Comparison of ENCODE assay signal across 1 cellular context in genomic region chr9:35102769-35103659, GRCh38.
TF ChIP-seq lines count a peak whose summit lies in the region.

A gene with protein sequence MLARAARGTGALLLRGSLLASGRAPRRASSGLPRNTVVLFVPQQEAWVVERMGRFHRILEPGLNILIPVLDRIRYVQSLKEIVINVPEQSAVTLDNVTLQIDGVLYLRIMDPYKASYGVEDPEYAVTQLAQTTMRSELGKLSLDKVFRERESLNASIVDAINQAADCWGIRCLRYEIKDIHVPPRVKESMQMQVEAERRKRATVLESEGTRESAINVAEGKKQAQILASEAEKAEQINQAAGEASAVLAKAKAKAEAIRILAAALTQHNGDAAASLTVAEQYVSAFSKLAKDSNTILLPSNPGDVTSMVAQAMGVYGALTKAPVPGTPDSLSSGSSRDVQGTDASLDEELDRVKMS (minus strand): TSS chr9:35103131. CDS start chr9:35103094, 37 bp downstream.

TF ChIP-seq in K562, 482 proteins besides CTCF, POLR2A, EP300 and RAD21 (continued from another document and continues in another):
- TF ChIP-seq MNT (conservative IDR thresholded peaks at IDR 0.05): peak; percentile 67 to 86; a peak in 3 of 4 replicates
- TF ChIP-seq NR3C1 (CRISPR knock-in tag; IDR thresholded peaks at IDR 0.05): no peak
- TF ChIP-seq PTBP1 (IDR thresholded peaks at IDR 0.05; ENCODE audit: low read depth, low read length): 0 out of 2 replicates have a peak, but pooled peaks have one; percentile 42
- peak; percentile 98 for TF ChIP-seq GABPA (tag; conservative IDR thresholded peaks at IDR 0.05; ENCODE audit: low read depth)
- TF ChIP-seq PML (IDR thresholded peaks at IDR 0.05; ENCODE audit: low read length): peak; percentile 26; the same call in 1 of the 2 replicates
- TF ChIP-seq, protein P1, sequence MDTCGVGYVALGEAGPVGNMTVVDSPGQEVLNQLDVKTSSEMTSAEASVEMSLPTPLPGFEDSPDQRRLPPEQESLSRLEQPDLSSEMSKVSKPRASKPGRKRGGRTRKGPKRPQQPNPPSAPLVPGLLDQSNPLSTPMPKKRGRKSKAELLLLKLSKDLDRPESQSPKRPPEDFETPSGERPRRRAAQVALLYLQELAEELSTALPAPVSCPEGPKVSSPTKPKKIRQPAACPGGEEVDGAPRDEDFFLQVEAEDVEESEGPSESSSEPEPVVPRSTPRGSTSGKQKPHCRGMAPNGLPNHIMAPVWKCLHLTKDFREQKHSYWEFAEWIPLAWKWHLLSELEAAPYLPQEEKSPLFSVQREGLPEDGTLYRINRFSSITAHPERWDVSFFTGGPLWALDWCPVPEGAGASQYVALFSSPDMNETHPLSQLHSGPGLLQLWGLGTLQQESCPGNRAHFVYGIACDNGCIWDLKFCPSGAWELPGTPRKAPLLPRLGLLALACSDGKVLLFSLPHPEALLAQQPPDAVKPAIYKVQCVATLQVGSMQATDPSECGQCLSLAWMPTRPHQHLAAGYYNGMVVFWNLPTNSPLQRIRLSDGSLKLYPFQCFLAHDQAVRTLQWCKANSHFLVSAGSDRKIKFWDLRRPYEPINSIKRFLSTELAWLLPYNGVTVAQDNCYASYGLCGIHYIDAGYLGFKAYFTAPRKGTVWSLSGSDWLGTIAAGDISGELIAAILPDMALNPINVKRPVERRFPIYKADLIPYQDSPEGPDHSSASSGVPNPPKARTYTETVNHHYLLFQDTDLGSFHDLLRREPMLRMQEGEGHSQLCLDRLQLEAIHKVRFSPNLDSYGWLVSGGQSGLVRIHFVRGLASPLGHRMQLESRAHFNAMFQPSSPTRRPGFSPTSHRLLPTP (IDR thresholded peaks at IDR 0.05; ENCODE audit: borderline replicate concordance, extremely low read depth, insufficient read length): no peak
- no peak for TF ChIP-seq FOXO4 (CRISPR knock-in tag; IDR thresholded peaks at IDR 0.05)
- TF ChIP-seq, protein P2, sequence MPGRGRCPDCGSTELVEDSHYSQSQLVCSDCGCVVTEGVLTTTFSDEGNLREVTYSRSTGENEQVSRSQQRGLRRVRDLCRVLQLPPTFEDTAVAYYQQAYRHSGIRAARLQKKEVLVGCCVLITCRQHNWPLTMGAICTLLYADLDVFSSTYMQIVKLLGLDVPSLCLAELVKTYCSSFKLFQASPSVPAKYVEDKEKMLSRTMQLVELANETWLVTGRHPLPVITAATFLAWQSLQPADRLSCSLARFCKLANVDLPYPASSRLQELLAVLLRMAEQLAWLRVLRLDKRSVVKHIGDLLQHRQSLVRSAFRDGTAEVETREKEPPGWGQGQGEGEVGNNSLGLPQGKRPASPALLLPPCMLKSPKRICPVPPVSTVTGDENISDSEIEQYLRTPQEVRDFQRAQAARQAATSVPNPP (IDR thresholded peaks at IDR 0.05; ENCODE audit: borderline replicate concordance, insufficient read depth, insufficient read length): no peak
- no peak for TF ChIP-seq MED1 (CRISPR knock-in tag; IDR thresholded peaks at IDR 0.05; ENCODE audit: borderline replicate concordance)
- TF ChIP-seq ZZZ3 (IDR thresholded peaks at IDR 0.05): no peak
- TF ChIP-seq CSDE1 (IDR thresholded peaks at IDR 0.05): peak in 1 of 2 experiments; percentile 94; a peak in 2 of 4 replicates
- no peak for TF ChIP-seq OTX1 (CRISPR knock-in tag; IDR thresholded peaks at IDR 0.05)
- TF ChIP-seq RBM22 (IDR thresholded peaks at IDR 0.05; ENCODE audit: low read depth, low read length, poor library complexity, severe bottlenecking): peak; percentile 64
- TF ChIP-seq ZBTB7A (IDR thresholded peaks at IDR 0.05; ENCODE audit: borderline replicate concordance, control insufficient read depth, low read depth, low read length): peak; percentile 60; the same call in 1 of the 2 replicates
- no peak for TF ChIP-seq CUX1 (CRISPR knock-in tag; IDR thresholded peaks at IDR 0.05)
- no peak for TF ChIP-seq E2F1 (CRISPR knock-in tag; IDR thresholded peaks at IDR 0.05)
- TF ChIP-seq BDP1 (IDR thresholded peaks at IDR 0.05; ENCODE audit: insufficient read depth, insufficient read length): no peak
- no peak for TF ChIP-seq ZNF586 (CRISPR knock-in tag; conservative IDR thresholded peaks at IDR 0.05)
- no peak for TF ChIP-seq ZNF584 (CRISPR knock-in tag; IDR thresholded peaks at IDR 0.05; ENCODE audit: low read depth)
- 0 out of 2 replicates have a peak, but pooled peaks have one; percentile 19 for TF ChIP-seq ARID1B (IDR thresholded peaks at IDR 0.05)
- no peak for TF ChIP-seq ZNF384 (IDR thresholded peaks at IDR 0.05; ENCODE audit: low read depth, low read length)
- no peak for TF ChIP-seq TAF15 (IDR thresholded peaks at IDR 0.05; ENCODE audit: low read depth, low read length)
- TF ChIP-seq BMI1 (IDR thresholded peaks at IDR 0.05; ENCODE audit: low read length): peak; percentile 73
- TF ChIP-seq, protein P3, sequence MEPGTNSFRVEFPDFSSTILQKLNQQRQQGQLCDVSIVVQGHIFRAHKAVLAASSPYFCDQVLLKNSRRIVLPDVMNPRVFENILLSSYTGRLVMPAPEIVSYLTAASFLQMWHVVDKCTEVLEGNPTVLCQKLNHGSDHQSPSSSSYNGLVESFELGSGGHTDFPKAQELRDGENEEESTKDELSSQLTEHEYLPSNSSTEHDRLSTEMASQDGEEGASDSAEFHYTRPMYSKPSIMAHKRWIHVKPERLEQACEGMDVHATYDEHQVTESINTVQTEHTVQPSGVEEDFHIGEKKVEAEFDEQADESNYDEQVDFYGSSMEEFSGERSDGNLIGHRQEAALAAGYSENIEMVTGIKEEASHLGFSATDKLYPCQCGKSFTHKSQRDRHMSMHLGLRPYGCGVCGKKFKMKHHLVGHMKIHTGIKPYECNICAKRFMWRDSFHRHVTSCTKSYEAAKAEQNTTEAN (CRISPR knock-in tag; IDR thresholded peaks at IDR 0.05): no peak
- peak; percentile 99 for TF ChIP-seq GABPB1 (CRISPR knock-in tag; IDR thresholded peaks at IDR 0.05)
- TF ChIP-seq, protein P4, sequence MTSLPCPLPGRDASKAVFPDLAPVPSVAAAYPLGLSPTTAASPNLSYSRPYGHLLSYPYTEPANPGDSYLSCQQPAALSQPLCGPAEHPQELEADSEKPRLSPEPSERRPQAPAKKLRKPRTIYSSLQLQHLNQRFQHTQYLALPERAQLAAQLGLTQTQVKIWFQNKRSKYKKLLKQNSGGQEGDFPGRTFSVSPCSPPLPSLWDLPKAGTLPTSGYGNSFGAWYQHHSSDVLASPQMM (CRISPR knock-in tag; IDR thresholded peaks at IDR 0.05): no peak
- peak; percentile 35 for TF ChIP-seq POU5F1 (IDR thresholded peaks at IDR 0.05; ENCODE audit: borderline replicate concordance, low read depth, low read length, partially characterized antibody)
- no peak for TF ChIP-seq ZNF518B (CRISPR knock-in tag; IDR thresholded peaks at IDR 0.05)
- TF ChIP-seq FIP1L1 (IDR thresholded peaks at IDR 0.05; ENCODE audit: low read depth, low read length, poor library complexity, severe bottlenecking): no peak
- TF ChIP-seq IFI16 (CRISPR knock-in tag; IDR thresholded peaks at IDR 0.05): no peak
- no peak for TF ChIP-seq MEF2A (IDR thresholded peaks at IDR 0.05; ENCODE audit: control insufficient read depth, low read depth, low read length)
- TF ChIP-seq ZNF445 (CRISPR knock-in tag; IDR thresholded peaks at IDR 0.05; ENCODE audit: low read depth): no peak
- TF ChIP-seq KAT7 (CRISPR knock-in tag; IDR thresholded peaks at IDR 0.05; ENCODE audit: borderline replicate concordance): no peak
- no peak for TF ChIP-seq FOXK1 (CRISPR knock-in tag; IDR thresholded peaks at IDR 0.05; ENCODE audit: borderline replicate concordance)
- no peak for TF ChIP-seq SIRT6 (IDR thresholded peaks at IDR 0.05; ENCODE audit: low read depth, low read length)
